ENCODE assay signal across 6 cellular contexts in genomic region chr2:123687064-123687463, GRCh38.
"Had no signal": no experiment of that assay in that cellular context is flagged by ENCODE, and none has a peak within 500 bp of the region (broad histone marks: within the 10 kb centered on the region; RNA-seq: fewer than 3 reads in every experiment).

No MANE protein-coding gene starts in this region.

- ATAC-seq: HepG2, K562 had no signal

- H3K4me3 ChIP-seq: K562 had no signal

- H3K27me3 Mint-ChIP-seq: IgD-negative memory B cell had no signal

- DNase-seq: IMR-90 had no signal

- H3K36me3 Mint-ChIP-seq: IgD-negative memory B cell had no signal

- H3K4me1 Mint-ChIP-seq: IgD-negative memory B cell had no signal

- FAIRE-seq: HepG2, HTR-8/SVneo, K562 had no signal

- H3K27ac Mint-ChIP-seq: IgD-negative memory B cell had no signal

- H3K4me3 Mint-ChIP-seq: IgD-negative memory B cell had no signal

- H3K27ac ChIP-seq: HL-60 had no signal
